8 cellular contexts compared by ENCODE assay signal in the genomic region with DNA sequence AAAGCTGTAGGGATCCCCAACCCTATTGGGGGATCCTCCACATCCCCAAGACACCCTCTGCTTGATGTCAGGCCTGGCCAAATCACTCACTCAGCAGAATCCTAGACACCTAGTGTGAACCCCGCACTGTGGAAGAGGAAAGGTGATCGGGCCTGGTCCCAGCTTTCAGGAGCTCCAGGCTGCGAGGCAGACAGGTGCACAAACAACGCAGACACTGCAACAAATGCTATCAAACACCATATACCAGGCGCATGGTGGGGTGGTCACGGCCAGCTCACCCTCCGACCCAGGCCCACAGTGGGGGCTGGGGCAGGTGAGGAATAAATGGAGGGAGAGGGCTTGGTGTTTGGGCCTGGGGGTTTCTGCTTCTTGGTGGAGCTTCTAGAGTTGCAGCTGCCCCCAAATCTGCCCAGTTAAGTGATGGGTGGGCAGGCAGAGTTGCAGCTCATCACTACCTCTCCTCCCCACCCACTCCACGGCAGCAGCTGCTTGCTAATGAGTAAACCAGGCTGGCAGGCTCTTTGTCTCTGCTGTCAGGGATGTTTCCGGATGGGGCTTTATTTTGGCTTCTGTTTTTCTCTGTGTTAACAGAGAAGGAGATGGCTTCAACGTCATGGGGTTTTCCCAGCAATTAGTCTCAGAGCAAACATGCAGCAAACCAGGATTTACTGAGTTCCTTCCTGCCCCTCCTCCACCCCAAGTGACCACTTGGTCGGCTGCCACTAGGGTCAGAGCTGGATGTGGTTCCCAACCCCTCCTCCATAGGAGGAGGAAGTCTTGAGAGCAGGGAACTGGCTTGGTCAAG. TPM values are rescaled to one million over a fixed set of nuclear protein-coding genes. Genes with fewer than 3 reads are reported as not detected.
A peak's percentile ranks its signal among the peaks of the same experiment; 100 is the strongest.
DNase-seq lines count a peak whose midpoint lies in the region; ATAC-seq and TF ChIP-seq lines count a peak whose summit lies in the region.

No MANE protein-coding gene starts in this region.

- H3K9ac ChIP-seq in MM.1S (ENCODE audit: low read length), result no peak overlapping the region

- H3K27me3 ChIP-seq in BE2C (no peaks in the 10 kb centered on the region), MM.1S (replicated peaks; ENCODE audit: insufficient read depth, low read length) (no peaks in the 10 kb centered on the region), neutrophil (no peaks in the 10 kb centered on the region)

- H3K9me2 ChIP-seq in MM.1S (replicated peaks; ENCODE audit: insufficient read depth, low read length), result no peaks in the 10 kb centered on the region

- no peak overlapping the region for H3K4me2 ChIP-seq in MM.1S (ENCODE audit: low read depth, low read length)

- no peaks in the 10 kb centered on the region for H4K20me1 ChIP-seq in MM.1S (ENCODE audit: insufficient read depth, low read length)

- H3K9me3 ChIP-seq in BE2C (no peaks in the 10 kb centered on the region), MM.1S (replicated peaks; ENCODE audit: insufficient read depth, low read length) (no peaks in the 10 kb centered on the region), neutrophil (no peaks in the 10 kb centered on the region)

- H3K4me1 ChIP-seq in BE2C (no peaks in the 10 kb centered on the region), MM.1S (ENCODE audit: low read length) (no peaks in the 10 kb centered on the region), neutrophil (ENCODE audit: control insufficient read depth in 1 of 2, insufficient read depth in 1 of 2, low read depth in 1 of 2, low read length in 1 of 2) (peaks cover 61 to 68% of the 10 kb centered on the region in 2 experiments)

- no peaks in the 10 kb centered on the region for H3F3A ChIP-seq in MM.1S (ENCODE audit: insufficient read depth, low read length)

- no peak overlapping the region for H2AFZ ChIP-seq in MM.1S (ENCODE audit: low read length)

- TF ChIP-seq CTCF in BE2C (IDR thresholded peaks at IDR 0.05; ENCODE audit: low read depth, low read length), result no peak
- no peak for TF ChIP-seq CTCF in MM.1S (IDR thresholded peaks at IDR 0.05; ENCODE audit: low read length)
- TF ChIP-seq CTCF in fibroblast of pulmonary artery (IDR thresholded peaks at IDR 0.05; ENCODE audit: low read length, missing control alignments), result no peak
- peak; percentile 30 for TF ChIP-seq CTCF in neutrophil (IDR thresholded peaks at IDR 0.05)

- ATAC-seq in GM21737 (IDR thresholded peaks at IDR 0.05; ENCODE audit: unreplicated experiment), result no peak

- no peaks in the 10 kb centered on the region for H3K79me2 ChIP-seq in MM.1S (ENCODE audit: low read length)

- DNase-seq in BE2C (peak; percentile 25), MM.1S (peak; percentile 38), fibroblast of pulmonary artery (ENCODE audit: low read depth) (peak; percentile 99), NCI-H1048 (lab: John Stamatoyannopoulos, UW) (no peak), inferior parietal cortex (ENCODE audit: extremely low spot score) (no peak)
- peak; percentile 32 for DNase-seq in activated CD4-positive, alpha-beta T cell treated with anti-CD3 and anti-CD28 coated beads for 48 hours

- H3K27ac ChIP-seq in MM.1S (ENCODE audit: low read length), result peak overlapping the region; percentile 41; the same call in 1 of the 2 replicates
- H3K27ac ChIP-seq in neutrophil, result peak overlapping the region; percentile 91

- H3K4me3 ChIP-seq in BE2C (ENCODE audit: low read depth, low read length) (no peak overlapping the region), MM.1S (ENCODE audit: low read length) (no peak overlapping the region), fibroblast of pulmonary artery (replicated peaks; ENCODE audit: low read depth, low read length) (no peak overlapping the region), neutrophil (ENCODE audit: low read depth in 1 of 2, low read length in 1 of 2) (peak overlapping the region in 1 of 2 experiments; percentile 4)

- no peaks in the 10 kb centered on the region for H3K36me3 ChIP-seq in BE2C
- no peaks in the 10 kb centered on the region for H3K36me3 ChIP-seq in MM.1S (replicated peaks; ENCODE audit: insufficient read depth, low read length)
- H3K36me3 ChIP-seq in neutrophil, result peaks cover 91% of the 10 kb centered on the region

RNA-seq across cellular contexts. Expression of a gene that starts 46.6 kb away (rescaled TPM):
- 1.0 TPM for polyA plus RNA-seq in BE2C (2012; ENCODE audit: insufficient read depth, insufficient read length, low read depth)

Comparison
In these comparisons a context has a peak if more than half of its experiments do, and no peak if none do; other contexts are left out.
1. DNase-seq: peak in BE2C (single experiment), MM.1S (single experiment), activated CD4-positive, alpha-beta T cell treated with anti-CD3 and anti-CD28 coated beads for 48 hours (single experiment) and fibroblast of pulmonary artery (single experiment); none in NCI-H1048 (single experiment) and inferior parietal cortex (single experiment).